ENCODE assay signal across 15 cellular contexts in the genomic region with DNA sequence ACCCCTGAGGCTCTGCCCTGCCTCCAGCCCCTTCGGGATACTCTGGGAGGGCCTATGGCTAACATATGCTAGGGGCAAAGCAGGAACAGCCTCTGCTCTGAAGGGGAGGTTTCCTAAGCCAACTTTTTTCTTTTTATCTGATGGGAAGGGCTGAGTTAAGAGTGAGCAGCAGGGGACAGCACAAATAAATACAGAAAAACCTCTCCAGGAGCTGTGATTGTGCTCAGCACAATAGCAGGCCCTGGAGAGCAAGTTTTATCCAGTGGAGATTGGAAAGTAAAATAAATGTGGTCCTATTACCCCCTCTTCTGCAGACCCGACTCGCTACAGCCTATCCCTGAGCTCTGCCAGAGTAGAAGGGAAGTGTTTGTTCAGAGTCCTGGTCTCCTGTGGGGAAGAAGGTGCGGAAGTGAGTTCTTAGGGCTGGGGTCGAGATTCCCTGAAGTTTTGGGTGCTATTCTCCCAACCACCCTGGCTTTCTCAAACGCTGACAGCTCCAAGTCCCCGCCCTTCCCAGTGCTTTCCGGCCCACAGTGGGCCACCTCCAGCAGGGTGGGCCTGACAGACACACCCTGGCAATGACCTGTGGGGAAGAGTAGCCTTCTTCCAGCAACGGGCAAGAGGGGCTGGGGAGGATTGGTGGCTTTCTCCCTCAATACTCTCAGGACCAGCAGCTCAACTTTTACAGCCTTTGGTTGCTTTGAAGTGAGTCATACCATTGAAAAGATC. TPM values are rescaled to one million over a fixed set of nuclear protein-coding genes. Genes with fewer than 3 reads are reported as not detected.
DNase-seq lines count a peak whose midpoint lies in the region; ATAC-seq and TF ChIP-seq lines count a peak whose summit lies in the region.
"Had no signal": no experiment of that assay in that cellular context is flagged by ENCODE, and none has a peak within 500 bp of the region (broad histone marks: within the 10 kb centered on the region; RNA-seq: fewer than 3 reads in every experiment).

No MANE protein-coding gene starts in this region.

- no peak overlapping the region for H3K9ac ChIP-seq in subcutaneous abdominal adipose tissue (ENCODE audit: low read length in 5 of 5)

- no peak overlapping the region for H3K4me3 ChIP-seq in Panc1 (ENCODE audit: low read depth in 2 of 2, low read length in 2 of 2)
- no peak overlapping the region for H3K4me3 ChIP-seq in ectodermal cell (ENCODE audit: insufficient read depth, low read depth, low read length)
- no peak overlapping the region for H3K4me3 ChIP-seq in subcutaneous abdominal adipose tissue (ENCODE audit: low read depth in 1 of 5, low read length in 5 of 5)

- in situ Hi-C loops in Panc1 (cut with HindIII; ENCODE audit: low pct_unique_long_range_greater_than_20kb, low sequenced_read_pairs), result no loop called here

- WGBS in ectodermal cell, 2 experiments, result 70% methylated on average over 9 of the region's 9 CpGs

- TF ChIP-seq CTCF in Panc1 (IDR thresholded peaks at IDR 0.05), result peak; percentile 41

- H3K36me3 ChIP-seq in Panc1 (ENCODE audit: control insufficient read depth, insufficient read depth, low read length), result no peaks in the 10 kb centered on the region
- H3K36me3 ChIP-seq in ectodermal cell (ENCODE audit: control insufficient read depth, insufficient read depth, low read length), result no peaks in the 10 kb centered on the region
- H3K36me3 ChIP-seq in subcutaneous abdominal adipose tissue (ENCODE audit: control insufficient read depth in 5 of 5, insufficient read depth in 5 of 5, low read length in 5 of 5), result peaks cover 0 to 16% (median 7%) of the 10 kb centered on the region in 5 donors

- POLR2A ChIA-PET in Panc1 (lab: Charles Lee), result no interaction called here

- no peaks in the 10 kb centered on the region for H3K27me3 ChIP-seq in Panc1 (ENCODE audit: control insufficient read depth, insufficient read depth, low read length)
- H3K27me3 ChIP-seq in ectodermal cell (ENCODE audit: control insufficient read depth, insufficient read depth, low read length, poor library complexity, severe bottlenecking), result no peaks in the 10 kb centered on the region
- no peaks in the 10 kb centered on the region for H3K27me3 ChIP-seq in subcutaneous abdominal adipose tissue (ENCODE audit: control insufficient read depth in 5 of 5, insufficient read depth in 4 of 5, low read length in 5 of 5)
- H3K27me3 ChIP-seq: BE2C had no signal

- DNase-seq in Panc1 (ENCODE audit: low read depth, low spot score) (no peak), left lobe of liver (ENCODE audit: low spot score) (no peak), NCI-H69 (lab: John Stamatoyannopoulos, UW) (no peak), islet precursor cell (no peak), globus pallidus (ENCODE audit: low spot score) (no peak)
- DNase-seq: activated CD4-positive, alpha-beta T cell treated with anti-CD3 and anti-CD28 coated beads, Interleukin-2, amount 50 U/mL, for 48 hours; BE2C; H7; Kasumi-1; NCI-H526 treated with DMSO at 0.1 percent for 48 hours; SHP77; T1000 had no signal

- no peaks in the 10 kb centered on the region for H3K9me3 ChIP-seq in Panc1 (ENCODE audit: control insufficient read depth, insufficient read depth, low read depth, low read length)
- no peaks in the 10 kb centered on the region for H3K9me3 ChIP-seq in ectodermal cell (ENCODE audit: control insufficient read depth, low read length)
- no peaks in the 10 kb centered on the region for H3K9me3 ChIP-seq in subcutaneous abdominal adipose tissue (ENCODE audit: control insufficient read depth in 5 of 5, low read length in 5 of 5)
- H3K9me3 ChIP-seq: BE2C had no signal

- H3K4me1 ChIP-seq in Panc1 (ENCODE audit: control insufficient read depth, insufficient read depth, low read length), result peaks cover 36% of the 10 kb centered on the region
- peaks cover 14% of the 10 kb centered on the region for H3K4me1 ChIP-seq in ectodermal cell (ENCODE audit: control insufficient read depth, insufficient read depth, low read length)
- H3K4me1 ChIP-seq in subcutaneous abdominal adipose tissue (ENCODE audit: control insufficient read depth in 5 of 5, insufficient read depth in 5 of 5, low read length in 5 of 5), result peaks cover 0 to 29% (median 7%) of the 10 kb centered on the region in 5 donors
- H3K4me1 ChIP-seq: BE2C had no signal

- no TSS peak for BruUV-seq in Panc1 (replicated peaks; lab: Mats Ljungman, UMichigan)

- intact Hi-C loops in Panc1 (cut with micrococcal nuclease; ENCODE audit: unreplicated experiment), result loop anchor here (10.0 kb wide), 1 partner anchor 252 kb away; the partner anchor contains the start of genes CCDC186 and TDRD1

- ATAC-seq in Panc1 (peak; percentile 76), left lobe of liver (peak; percentile 33), HG02588 (IDR thresholded peaks at IDR 0.05; ENCODE audit: unreplicated experiment) (no peak)

- CTCF ChIA-PET in Panc1 (lab: Charles Lee), result interaction anchor here (0.6 to 1.3 kb wide), 5 partner anchors 17 to 123 kb away, joined by 3 to 7 read pairs (median 3); no protein-coding TSS in a partner anchor

- peak overlapping the region; percentile 80 for H3K27ac ChIP-seq in Panc1 (ENCODE audit: low read length)
- H3K27ac ChIP-seq in ectodermal cell (ENCODE audit: insufficient read depth, low read depth, low read length, poor library complexity, severe bottlenecking), result peak overlapping the region; percentile 55
- H3K27ac ChIP-seq in subcutaneous abdominal adipose tissue (ENCODE audit: low read depth, low read length), result peak overlapping the region; percentile 47

RNA-seq across cellular contexts. Expression of gene AFAP1L2, which starts 23.0 kb away (rescaled TPM):
- total RNA-seq in Panc1 (2021; ENCODE audit: unreplicated experiment), result 170 TPM
- 113 TPM for polyA plus RNA-seq in Panc1 (2012; ENCODE audit: insufficient read length)
- polyA plus RNA-seq in ectodermal cell (2013, experiment 1 of 4), result 12.5 TPM
- 14.3 TPM for polyA plus RNA-seq in ectodermal cell (2013, experiment 2 of 4)
- polyA plus RNA-seq in ectodermal cell (2013, experiment 3 of 4), result 12.3 TPM
- 12.6 TPM for polyA plus RNA-seq in ectodermal cell (2013, experiment 4 of 4)
- total RNA-seq in left lobe of liver, result 1.3 TPM

Comparison
In these comparisons a context has a peak if more than half of its experiments do, and no peak if none do; other contexts are left out.
1. RNA of gene AFAP1L2, which starts 23.0 kb away (total RNA-seq): 170 TPM in Panc1 (single experiment); 1.3 TPM in left lobe of liver (single experiment); every median in the first group is over 10 times any median in the second.
2. Peak in every context shown above with its lines, with median percentiles within 50 percentile points of each other: H3K27ac ChIP-seq.